In genomic region chr15:98842973-98843285, GRCh38 we compare ENCODE assay signal across 27 cellular contexts.
DNase-seq lines count a peak whose midpoint lies in the region; ATAC-seq and TF ChIP-seq lines count a peak whose summit lies in the region.
"Had no signal": no experiment of that assay in that cellular context is flagged by ENCODE, and none has a peak within 500 bp of the region (broad histone marks: within the 10 kb centered on the region; RNA-seq: fewer than 3 reads in every experiment).

No MANE protein-coding gene starts in this region.

- H3K4me1 ChIP-seq in IMR-90 (ENCODE audit: control insufficient read depth, insufficient read depth, low read length) (peaks cover 21% of the 10 kb centered on the region), neutrophil (ENCODE audit: control insufficient read depth in 1 of 2, insufficient read depth in 1 of 2, low read depth in 1 of 2, low read length in 1 of 2) (peaks cover 48 to 54% of the 10 kb centered on the region in 2 experiments)

- H4K8ac ChIP-seq in IMR-90 (ENCODE audit: low read depth in 2 of 2, low read length in 2 of 2), result peak overlapping the region in 1 of 2 experiments; percentile 39; a peak in 1 of 4 replicates

- no peak overlapping the region; the same call in 1 of the 2 replicates for H3K27ac ChIP-seq in IMR-90 (ENCODE audit: insufficient read depth, low read length)
- peak overlapping the region; percentile 99 for H3K27ac ChIP-seq in VCaP
- H3K27ac ChIP-seq in neutrophil, result peak overlapping the region; percentile 82
- H3K27ac ChIP-seq: colonic mucosa had no signal

- no peak overlapping the region for H2AK5ac ChIP-seq in IMR-90 (ENCODE audit: low read depth, low read length)

- DNase-seq in NCI-H82 (lab: John Stamatoyannopoulos, UW) (peak; percentile 58), NCI-H82 treated with DMSO at 0.1 percent for 48 hours (lab: John Stamatoyannopoulos, UW; ENCODE audit: unreplicated experiment) (no peak), IMR-90 (no peak), NCI-H1436 treated with DMSO at 0.1 percent for 48 hours (lab: John Stamatoyannopoulos, UW) (no peak), NCI-H748 treated with DMSO at 0.1 percent for 48 hours (lab: John Stamatoyannopoulos, UW) (no peak)
- no peak for DNase-seq in activated CD4-positive, CD25-positive, alpha-beta regulatory T cell (lab: John Stamatoyannopoulos, UW)
- DNase-seq: activated CD4-positive, alpha-beta T cell treated with anti-CD3 and anti-CD28 coated beads, Interleukin-2, amount 50 U/mL, for 1 hour; activated effector memory CD4-positive, alpha-beta T cell treated with anti-CD3 and anti-CD28 coated beads, Interleukin-2, amount 50 U/mL, for 16 hours; activated T-cell treated with anti-CD3 and anti-CD28 coated beads, Interleukin-2, amount 50 U/mL, for 24 hours; CD8-positive, alpha-beta memory T cell; colonic mucosa; effector CD8-positive, alpha-beta T cell; EL; H9; NCI-H1048; NCI-H1694; NCI-H446; NCI-H774; OCI-M1; right cardiac atrium; stimulated activated CD4-positive, alpha-beta T cell treated with anti-CD3 and anti-CD28 coated beads, Interleukin-1b, Interleukin-23, amount 100 ng/mL, for 48 hours; stimulated activated naive CD8-positive, alpha-beta T cell treated with anti-CD3 and anti-CD28 coated beads, Interleukin-15, Interleukin-2, amounts not matched to agents 100 U/mL and 50 U/mL, for 24 hours; T1000 had no signal

- H2AFZ ChIP-seq in IMR-90 (replicated peaks; ENCODE audit: low read length, poor library complexity), result no peak overlapping the region

- in situ Hi-C loops in IMR-90 (cut with MboI; ENCODE audit: low sequenced_read_pairs), result loop anchor here (10.0 kb wide), 1 partner anchor 328 kb away; no protein-coding TSS in a partner anchor

- POLR2A ChIA-PET in IMR-90 (lab: Charles Lee; ENCODE audit: unreplicated experiment), result no interaction called here

- no peak overlapping the region for H3K4me3 ChIP-seq in IMR-90 (ENCODE audit: insufficient read depth, low read depth, low read length)
- peak overlapping the region; percentile 18 to 20 for H3K4me3 ChIP-seq in neutrophil (ENCODE audit: low read depth in 1 of 2, low read length in 1 of 2)
- H3K4me3 ChIP-seq: colonic mucosa, smooth muscle cell had no signal

- H2AK9ac ChIP-seq in IMR-90 (replicated peaks; ENCODE audit: low read depth, low read length, poor library complexity), result no peak overlapping the region

- no peak overlapping the region for H3K9ac ChIP-seq in IMR-90 (ENCODE audit: low read depth, low read length)

- H4K5ac ChIP-seq in IMR-90 (ENCODE audit: low read depth, low read length), result no peak overlapping the region

- no peak overlapping the region for H2BK5ac ChIP-seq in IMR-90 (ENCODE audit: low read depth, low read length, poor library complexity, severe bottlenecking)

- peak overlapping the region; percentile 68; the same call in 1 of the 2 replicates for H3K23ac ChIP-seq in IMR-90 (ENCODE audit: low read depth, low read length)

- no peak overlapping the region for H3K4me2 ChIP-seq in IMR-90 (ENCODE audit: low read depth, low read length)
- H3K4me2 ChIP-seq: smooth muscle cell had no signal

- dilution Hi-C loops in IMR-90 (cut with HindIII; ENCODE audit: low sequenced_read_pairs, unreplicated experiment), result no loop called here

- no peak overlapping the region for H2BK120ac ChIP-seq in IMR-90 (ENCODE audit: low read depth, low read length)

- 0 out of 2 replicates have a peak overlapping the region, but pooled peaks have one; percentile 55 for H3K14ac ChIP-seq in IMR-90 (replicated peaks; ENCODE audit: low read depth, low read length)

- no CpG with 5 or more reads among the region's 4 CpGs for WGBS in IMR-90 (ENCODE audit: extremely low coverage in 2 of 2, insufficient read length in 1 of 2), 2 experiments

- no peaks in the 10 kb centered on the region for H3K27me3 ChIP-seq in IMR-90 (ENCODE audit: control insufficient read depth, insufficient read depth, low read length)
- H3K27me3 ChIP-seq in neutrophil, result no peaks in the 10 kb centered on the region
- H3K27me3 ChIP-seq: colonic mucosa had no signal

- peak overlapping the region; percentile 25; the same call in 1 of the 2 replicates for H3K4ac ChIP-seq in IMR-90 (ENCODE audit: low read depth, low read length)

- no peak overlapping the region for H2BK20ac ChIP-seq in IMR-90 (ENCODE audit: low read depth, low read length)

- TF ChIP-seq CTCF in IMR-90 (conservative IDR thresholded peaks at IDR 0.05; ENCODE audit: low read depth, low read length), result no peak
- no peak for TF ChIP-seq CTCF in VCaP (conservative IDR thresholded peaks at IDR 0.05)
- no peak for TF ChIP-seq CTCF in neutrophil (IDR thresholded peaks at IDR 0.05)

- BruUV-seq in IMR-90 (replicated peaks; lab: Mats Ljungman, UMichigan), result no TSS peak

- CTCF ChIA-PET in IMR-90 (lab: Yijun Ruan, JAX), result interaction anchor here (0.7 kb wide), 1 partner anchor 219 kb away, joined by 3 read pairs; no protein-coding TSS in a partner anchor

- H3K36me3 ChIP-seq in IMR-90 (ENCODE audit: control insufficient read depth, insufficient read depth, low read length), result peaks cover 1% of the 10 kb centered on the region; the same call in 1 of the 2 replicates
- H3K36me3 ChIP-seq in neutrophil, result no peaks in the 10 kb centered on the region
- H3K36me3 ChIP-seq: colonic mucosa had no signal

- no peak overlapping the region for H2BK15ac ChIP-seq in IMR-90 (ENCODE audit: low read depth, low read length)

- no peak overlapping the region for H4K91ac ChIP-seq in IMR-90 (ENCODE audit: insufficient read depth, low read depth, low read length)

- H3K79me1 ChIP-seq in IMR-90 (ENCODE audit: low read depth in 1 of 2, low read length in 2 of 2), result peaks cover 39 to 96% of the 10 kb centered on the region in 2 experiments

- H3K56ac ChIP-seq in IMR-90 (ENCODE audit: extremely low read depth, insufficient read depth, low read length), result no peak overlapping the region

- intact Hi-C loops in IMR-90 (cut with micrococcal nuclease), result no loop called here

- ATAC-seq in IMR-90 (ENCODE audit: low read depth), result no peak
- ATAC-seq: left lobe of liver; right cardiac atrium; stimulated activated naive CD8-positive, alpha-beta T cell treated with anti-CD3 and anti-CD28 coated beads, Interleukin-15, Interleukin-2, amounts not matched to agents 100 U/mL and 50 U/mL, for 24 hours had no signal

- peaks cover 22% of the 10 kb centered on the region for H3K9me1 ChIP-seq in IMR-90 (ENCODE audit: insufficient read depth, low read length)

- TF ChIP-seq POLR2A in IMR-90 (IDR thresholded peaks at IDR 0.05; ENCODE audit: low read depth, low read length), result no peak

- H4K20me1 ChIP-seq in IMR-90 (ENCODE audit: insufficient read depth, low read length), result peaks cover 68% of the 10 kb centered on the region

- no peak overlapping the region for H3K18ac ChIP-seq in IMR-90 (ENCODE audit: low read depth, low read length)

- TF ChIP-seq RAD21 in IMR-90 (IDR thresholded peaks at IDR 0.05; ENCODE audit: low read length), result no peak

- H3K9me3 ChIP-seq in IMR-90 (ENCODE audit: control insufficient read depth, insufficient read depth, low read length), result no peaks in the 10 kb centered on the region
- H3K9me3 ChIP-seq in neutrophil, result no peaks in the 10 kb centered on the region
- H3K9me3 ChIP-seq: colonic mucosa had no signal

TF ChIP-seq in IMR-90, 13 proteins besides CTCF, POLR2A, EP300 and RAD21:
- TF ChIP-seq SMC3 (IDR thresholded peaks at IDR 0.05; ENCODE audit: low read depth, low read length), result no peak
- TF ChIP-seq CEBPB (IDR thresholded peaks at IDR 0.05; ENCODE audit: low read depth, low read length), result peak; percentile 54; the same call in 1 of the 2 replicates
